In the genomic region with DNA sequence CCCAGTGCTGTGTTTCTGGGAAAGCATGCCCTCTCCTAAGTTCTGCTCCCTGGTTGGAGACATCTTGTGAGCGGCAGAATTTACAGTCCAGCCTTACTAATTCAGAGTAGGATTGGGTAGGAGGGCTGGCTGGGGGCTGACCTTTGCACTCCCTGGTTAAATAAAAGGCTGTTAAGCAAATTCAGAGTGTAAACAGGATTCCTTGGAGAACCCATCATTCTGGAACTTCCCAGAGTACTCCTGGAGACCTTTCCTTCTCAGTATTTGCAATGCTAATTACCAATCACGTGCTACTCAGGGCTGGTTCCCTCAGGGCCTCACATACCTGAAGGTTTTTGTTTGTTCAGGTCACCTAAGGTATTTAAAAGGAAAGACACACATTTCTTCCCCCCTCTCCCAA, we compare ENCODE assay signal across 18 cellular contexts.
DNase-seq lines count a peak whose midpoint lies in the region; ATAC-seq and TF ChIP-seq lines count a peak whose summit lies in the region.
"Had no signal": no experiment of that assay in that cellular context is flagged by ENCODE, and none has a peak within 500 bp of the region (broad histone marks: within the 10 kb centered on the region; RNA-seq: fewer than 3 reads in every experiment).

No MANE protein-coding gene starts in this region.

- DNase-seq in WTC11 (ENCODE audit: low spot score) = peak; percentile 51
- DNase-seq in iPS-NIHi7 (ENCODE audit: extremely low spot score) = peak; percentile 80
- DNase-seq in progenitor cell of endocrine pancreas (ENCODE audit: low spot score, unreplicated experiment) = peak; percentile 25
- no peak for DNase-seq in WERI-Rb-1
- no peak for DNase-seq in activated CD4-positive, alpha-beta T cell treated with anti-CD3 and anti-CD28 coated beads, Interleukin-2, amount 50 U/mL, for 48 hours
- no peak for DNase-seq in transverse colon
- DNase-seq: activated naive CD4-positive, alpha-beta T cell; central memory CD4-positive, alpha-beta T cell; NCI-H1048; NCI-H1930; NCI-H446; Right ventricle myocardium superior; testis had no signal

- POLR2A ChIA-PET in WTC11 (lab: Charles Lee) = interaction anchor here (0.6 to 1.1 kb wide), 3 partner anchors 11 to 88 kb away, joined by 3 to 6 read pairs (median 4); no protein-coding TSS in a partner anchor

- WGBS in transverse colon (ENCODE audit: low coverage in 1 of 2), 2 donors = 67 to 100% methylated on average over 1 to 2 of the region's 2 CpGs

- ATAC-seq in WTC11 (peak; percentile 94), HG02588 (IDR thresholded peaks at IDR 0.05; ENCODE audit: unreplicated experiment) (no peak)
- ATAC-seq: stimulated activated effector memory CD8-positive, alpha-beta T cell treated with anti-CD3 and anti-CD28 coated beads, Interleukin-12 subunit alpha, Interleukin-12 subunit beta, amount 100 ng/mL, for 72 hours had no signal

- H3K36me3 Mint-ChIP-seq in WTC11 (no peaks in the 10 kb centered on the region), progenitor cell of endocrine pancreas (ENCODE audit: insufficient read depth) (peaks cover 6% of the 10 kb centered on the region)

- TF ChIP-seq POLR2A in transverse colon (IDR thresholded peaks at IDR 0.05) = no peak

- no peaks in the 10 kb centered on the region for H3K9me3 Mint-ChIP-seq in WTC11
- H3K9me3 Mint-ChIP-seq in progenitor cell of endocrine pancreas (ENCODE audit: low read depth) = peaks cover 12% of the 10 kb centered on the region
- H3K9me3 Mint-ChIP-seq: stimulated activated effector memory CD8-positive, alpha-beta T cell treated with anti-CD3 and anti-CD28 coated beads, Interleukin-12 subunit alpha, Interleukin-12 subunit beta, amount 100 ng/mL, for 72 hours had no signal

- no peaks in the 10 kb centered on the region for H3K27me3 ChIP-seq in HUES48 (ENCODE audit: control insufficient read depth, insufficient read depth, low read length)
- no peaks in the 10 kb centered on the region for H3K27me3 ChIP-seq in WERI-Rb-1 (ENCODE audit: insufficient read depth, low read depth, severe bottlenecking)
- H3K27me3 ChIP-seq in transverse colon = no peaks in the 10 kb centered on the region
- H3K27me3 ChIP-seq: neutrophil, right atrium auricular region, testis had no signal

- H3K36me3 ChIP-seq in HUES48 (ENCODE audit: control insufficient read depth, insufficient read depth, low read length) = no peaks in the 10 kb centered on the region
- no peaks in the 10 kb centered on the region for H3K36me3 ChIP-seq in WERI-Rb-1
- H3K36me3 ChIP-seq in transverse colon = no peaks in the 10 kb centered on the region
- H3K36me3 ChIP-seq: right atrium auricular region had no signal

- H3K4me3 Mint-ChIP-seq in WTC11 (no peak overlapping the region), progenitor cell of endocrine pancreas (ENCODE audit: low read depth) (peak overlapping the region; percentile 25)
- H3K4me3 Mint-ChIP-seq: stimulated activated effector memory CD8-positive, alpha-beta T cell treated with anti-CD3 and anti-CD28 coated beads, Interleukin-12 subunit alpha, Interleukin-12 subunit beta, amount 100 ng/mL, for 72 hours had no signal

- CTCF ChIA-PET in WTC11 (lab: Charles Lee) = no interaction called here

- peaks cover 55% of the 10 kb centered on the region for H3K4me1 Mint-ChIP-seq in WTC11
- peaks cover 44% of the 10 kb centered on the region for H3K4me1 Mint-ChIP-seq in progenitor cell of endocrine pancreas (ENCODE audit: low read depth)

- TF ChIP-seq CTCF in WTC11 (IDR thresholded peaks at IDR 0.05) (no peak), progenitor cell of endocrine pancreas (IDR thresholded peaks at IDR 0.05; ENCODE audit: unreplicated experiment) (no peak), WERI-Rb-1 (IDR thresholded peaks at IDR 0.05; ENCODE audit: low read depth, low read length) (no peak), transverse colon (IDR thresholded peaks at IDR 0.05) (no peak)

- H3K9ac ChIP-seq in HUES48 (ENCODE audit: low read depth, low read length) = peak overlapping the region; percentile 46; the same call in 1 of the 2 replicates

- H3K27me3 Mint-ChIP-seq in WTC11 (ENCODE audit: low read depth) = no peaks in the 10 kb centered on the region
- H3K27me3 Mint-ChIP-seq in progenitor cell of endocrine pancreas = no peaks in the 10 kb centered on the region

- in situ Hi-C loops in transverse colon (cut with MboI; ENCODE audit: low pct_ligation_motif_present in 1 of 4, low pct_unique_long_range_greater_than_20kb in 1 of 4, low sequenced_read_pairs in 3 of 4) = no loop called here

- H3K4me1 ChIP-seq in HUES48 (ENCODE audit: control insufficient read depth, insufficient read depth, low read length) (peaks cover 29% of the 10 kb centered on the region), transverse colon (no peaks in the 10 kb centered on the region)
- H3K4me1 ChIP-seq: right atrium auricular region had no signal

- intact Hi-C loops in transverse colon (cut with DNase I; ENCODE audit: low total_unique reads) = no loop called here

- peak overlapping the region; percentile 85 for H3K27ac ChIP-seq in HUES48 (ENCODE audit: low read depth, low read length)
- H3K27ac ChIP-seq in WERI-Rb-1 = no peak overlapping the region
- H3K27ac ChIP-seq in transverse colon = no peak overlapping the region
- H3K27ac ChIP-seq: neutrophil, right atrium auricular region, testis had no signal

- H3K4me3 ChIP-seq in HUES48 (ENCODE audit: low read depth, low read length) (no peak overlapping the region), WERI-Rb-1 (ENCODE audit: low read depth, low read length) (no peak overlapping the region), transverse colon (no peak overlapping the region)
- H3K4me3 ChIP-seq: right atrium auricular region, testis had no signal

- H3K9me3 ChIP-seq in HUES48 (ENCODE audit: control insufficient read depth, insufficient read depth, low read length) = no peaks in the 10 kb centered on the region
- no peaks in the 10 kb centered on the region for H3K9me3 ChIP-seq in WERI-Rb-1 (ENCODE audit: severe bottlenecking)
- no peaks in the 10 kb centered on the region for H3K9me3 ChIP-seq in transverse colon
- H3K9me3 ChIP-seq: neutrophil, right atrium auricular region, testis had no signal

- TF ChIP-seq EP300 in transverse colon (IDR thresholded peaks at IDR 0.05; ENCODE audit: low read depth) = no peak

- peak overlapping the region; percentile 97 for H3K27ac Mint-ChIP-seq in WTC11
- H3K27ac Mint-ChIP-seq in progenitor cell of endocrine pancreas = peak overlapping the region; percentile 92
- H3K27ac Mint-ChIP-seq: stimulated activated effector memory CD8-positive, alpha-beta T cell treated with anti-CD3 and anti-CD28 coated beads, Interleukin-12 subunit alpha, Interleukin-12 subunit beta, amount 100 ng/mL, for 72 hours had no signal

TF ChIP-seq in WTC11, 78 proteins besides CTCF, POLR2A, EP300 and RAD21:
- TF ChIP-seq MYBL2 (CRISPR knock-in tag; IDR thresholded peaks at IDR 0.05) (no peak), ELF4 (CRISPR knock-in tag; IDR thresholded peaks at IDR 0.05; ENCODE audit: low read depth) (no peak)
- TF ChIP-seq, protein P1, sequence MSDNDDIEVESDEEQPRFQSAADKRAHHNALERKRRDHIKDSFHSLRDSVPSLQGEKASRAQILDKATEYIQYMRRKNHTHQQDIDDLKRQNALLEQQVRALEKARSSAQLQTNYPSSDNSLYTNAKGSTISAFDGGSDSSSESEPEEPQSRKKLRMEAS (CRISPR knock-in tag; IDR thresholded peaks at IDR 0.05) = peak; percentile 66
- TF ChIP-seq, protein P2, sequence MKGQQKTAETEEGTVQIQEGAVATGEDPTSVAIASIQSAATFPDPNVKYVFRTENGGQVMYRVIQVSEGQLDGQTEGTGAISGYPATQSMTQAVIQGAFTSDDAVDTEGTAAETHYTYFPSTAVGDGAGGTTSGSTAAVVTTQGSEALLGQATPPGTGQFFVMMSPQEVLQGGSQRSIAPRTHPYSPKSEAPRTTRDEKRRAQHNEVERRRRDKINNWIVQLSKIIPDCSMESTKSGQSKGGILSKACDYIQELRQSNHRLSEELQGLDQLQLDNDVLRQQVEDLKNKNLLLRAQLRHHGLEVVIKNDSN (CRISPR knock-in tag; IDR thresholded peaks at IDR 0.05) = peak; percentile 81
- TF ChIP-seq, protein P3, sequence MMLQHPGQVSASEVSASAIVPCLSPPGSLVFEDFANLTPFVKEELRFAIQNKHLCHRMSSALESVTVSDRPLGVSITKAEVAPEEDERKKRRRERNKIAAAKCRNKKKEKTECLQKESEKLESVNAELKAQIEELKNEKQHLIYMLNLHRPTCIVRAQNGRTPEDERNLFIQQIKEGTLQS (CRISPR knock-in tag; conservative IDR thresholded peaks at IDR 0.05) = no peak
- TF ChIP-seq, protein P4, sequence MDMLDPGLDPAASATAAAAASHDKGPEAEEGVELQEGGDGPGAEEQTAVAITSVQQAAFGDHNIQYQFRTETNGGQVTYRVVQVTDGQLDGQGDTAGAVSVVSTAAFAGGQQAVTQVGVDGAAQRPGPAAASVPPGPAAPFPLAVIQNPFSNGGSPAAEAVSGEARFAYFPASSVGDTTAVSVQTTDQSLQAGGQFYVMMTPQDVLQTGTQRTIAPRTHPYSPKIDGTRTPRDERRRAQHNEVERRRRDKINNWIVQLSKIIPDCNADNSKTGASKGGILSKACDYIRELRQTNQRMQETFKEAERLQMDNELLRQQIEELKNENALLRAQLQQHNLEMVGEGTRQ (CRISPR knock-in tag; IDR thresholded peaks at IDR 0.05) = peak; percentile 80
TF ChIP-seq in WTC11: peak in this region for 3.

Comparison
In these comparisons a context has a peak if more than half of its experiments do, and no peak if none do; other contexts are left out.
1. DNase-seq: peak in WTC11 (single experiment), iPS-NIHi7 (single experiment) and progenitor cell of endocrine pancreas (single experiment); none in WERI-Rb-1 (single experiment), activated CD4-positive, alpha-beta T cell treated with anti-CD3 and anti-CD28 coated beads, Interleukin-2, amount 50 U/mL, for 48 hours (0 of 2) and transverse colon (single experiment).